8 cellular contexts compared by ENCODE assay signal in genomic region chr5:115838885-115839518, GRCh38. TPM values are rescaled to one million over a fixed set of nuclear protein-coding genes. Genes with fewer than 3 reads are reported as not detected.
DNase-seq lines count a peak whose midpoint lies in the region; ATAC-seq and TF ChIP-seq lines count a peak whose summit lies in the region.

No MANE protein-coding gene starts in this region.

- peak; percentile 70 for TF ChIP-seq CTCF in foreskin keratinocyte (conservative IDR thresholded peaks at IDR 0.05)

- peak; percentile 14 for ATAC-seq in GM21423 (IDR thresholded peaks at IDR 0.05; ENCODE audit: unreplicated experiment)
- ATAC-seq in foreskin keratinocyte: no peak
- ATAC-seq in GM21825 (IDR thresholded peaks at IDR 0.05; ENCODE audit: unreplicated experiment): no peak

- peaks cover 27% of the 10 kb centered on the region for H3K4me1 ChIP-seq in foreskin keratinocyte

- peaks cover 44% of the 10 kb centered on the region for H3K36me3 Mint-ChIP-seq in activated CD4-positive, alpha-beta memory T cell treated with anti-CD3 and anti-CD28 coated beads, Interleukin-2, amount 10 ng/mL, durations not matched to agents 7 days and 5 days (ENCODE audit: low read depth)

- peak overlapping the region; percentile 88 for H3K4me3 Mint-ChIP-seq in activated CD4-positive, alpha-beta memory T cell treated with anti-CD3 and anti-CD28 coated beads, Interleukin-2, amount 10 ng/mL, durations not matched to agents 7 days and 5 days

- POLR2A ChIA-PET in activated CD4-positive, alpha-beta memory T cell treated with anti-CD3 and anti-CD28 coated beads, Interleukin-2, amount 10 ng/mL, durations not matched to agents 7 days and 5 days (lab: Charles Lee): interaction anchor here (0.8 to 3.7 kb wide), 4 partner anchors 21 to 295 kb away, joined by 3 to 48 read pairs (median 4); partner anchors contain the start of gene TMED7

- no peaks in the 10 kb centered on the region for H3K27me3 Mint-ChIP-seq in activated CD4-positive, alpha-beta memory T cell treated with anti-CD3 and anti-CD28 coated beads, Interleukin-2, amount 10 ng/mL, durations not matched to agents 7 days and 5 days

- H3K27ac Mint-ChIP-seq in activated CD4-positive, alpha-beta memory T cell treated with anti-CD3 and anti-CD28 coated beads, Interleukin-2, amount 10 ng/mL, durations not matched to agents 7 days and 5 days: no peak overlapping the region

- CTCF ChIA-PET in activated CD4-positive, alpha-beta memory T cell treated with anti-CD3 and anti-CD28 coated beads, Interleukin-2, amount 10 ng/mL, durations not matched to agents 7 days and 5 days (lab: Charles Lee): interaction anchor here (0.6 to 2.0 kb wide), 14 partner anchors 8 to 529 kb away, joined by 3 to 11 read pairs (median 3); no protein-coding TSS in a partner anchor

- no peak overlapping the region for H3K27ac ChIP-seq in foreskin keratinocyte

- H3K27me3 ChIP-seq in foreskin keratinocyte: no peaks in the 10 kb centered on the region

- H3K4me1 Mint-ChIP-seq in activated CD4-positive, alpha-beta memory T cell treated with anti-CD3 and anti-CD28 coated beads, Interleukin-2, amount 10 ng/mL, durations not matched to agents 7 days and 5 days: peaks cover 45% of the 10 kb centered on the region

- DNase-seq in NCI-H2171 treated with DMSO at 0.1 percent for 48 hours (lab: John Stamatoyannopoulos, UW) (peak; percentile 59), NCI-H2171 (lab: John Stamatoyannopoulos, UW) (no peak), NCI-H1694 (lab: John Stamatoyannopoulos, UW) (peak; percentile 67), foreskin keratinocyte (peak in 1 of 2 donors; percentile 44), skeletal muscle cell (ENCODE audit: low read depth) (no peak)
- peak; percentile 43 for DNase-seq in activated CD4-positive, alpha-beta memory T cell treated with anti-CD3 and anti-CD28 coated beads, Interleukin-2, amount 10 ng/mL, durations not matched to agents 7 days and 5 days

- no peaks in the 10 kb centered on the region for H3K9me3 Mint-ChIP-seq in activated CD4-positive, alpha-beta memory T cell treated with anti-CD3 and anti-CD28 coated beads, Interleukin-2, amount 10 ng/mL, durations not matched to agents 7 days and 5 days

- H3K4me3 ChIP-seq in skeletal muscle cell (ENCODE audit: low read depth, low read length): peak overlapping the region; percentile 8

RNA-seq across cellular contexts. Expression of gene ATG12, which starts 2.4 kb away (rescaled TPM):
- total RNA-seq in activated CD4-positive, alpha-beta memory T cell treated with anti-CD3 and anti-CD28 coated beads, Interleukin-2, amount 10 ng/mL, durations not matched to agents 7 days and 5 days: 10 to 100 TPM; 45.5 to 49.0 TPM
- total RNA-seq in foreskin keratinocyte: 39.6 and 40.6 TPM in 2 replicates
- 31.1 and 32.2 TPM in 2 replicates for polyA plus RNA-seq in foreskin keratinocyte

RNA-seq across cellular contexts. Expression of gene AP3S1, which starts 2.7 kb away (rescaled TPM):
- total RNA-seq in activated CD4-positive, alpha-beta memory T cell treated with anti-CD3 and anti-CD28 coated beads, Interleukin-2, amount 10 ng/mL, durations not matched to agents 7 days and 5 days: 10 to 100 TPM; 73.5 to 87.0 TPM
- 112 and 124 TPM in 2 replicates for total RNA-seq in foreskin keratinocyte
- 98.5 and 116 TPM in 2 replicates for polyA plus RNA-seq in foreskin keratinocyte

RNA-seq across cellular contexts. Expression of gene CDO1, which starts 22.5 kb away (rescaled TPM):
- under 1 TPM; 0.28 to 0.50 TPM for total RNA-seq in activated CD4-positive, alpha-beta memory T cell treated with anti-CD3 and anti-CD28 coated beads, Interleukin-2, amount 10 ng/mL, durations not matched to agents 7 days and 5 days
- total RNA-seq in foreskin keratinocyte: 0.18 and 0.20 TPM in 2 replicates
- 0.04 and 0.10 TPM in 2 replicates for polyA plus RNA-seq in foreskin keratinocyte

Comparison
In these comparisons a context has a peak if more than half of its experiments do, and no peak if none do; other contexts are left out.
1. DNase-seq: peak in NCI-H2171 treated with DMSO at 0.1 percent for 48 hours (single experiment), NCI-H1694 (single experiment) and activated CD4-positive, alpha-beta memory T cell treated with anti-CD3 and anti-CD28 coated beads, Interleukin-2, amount 10 ng/mL, durations not matched to agents 7 days and 5 days (single experiment); none in NCI-H2171 (single experiment) and skeletal muscle cell (single experiment).